In the genomic region with DNA sequence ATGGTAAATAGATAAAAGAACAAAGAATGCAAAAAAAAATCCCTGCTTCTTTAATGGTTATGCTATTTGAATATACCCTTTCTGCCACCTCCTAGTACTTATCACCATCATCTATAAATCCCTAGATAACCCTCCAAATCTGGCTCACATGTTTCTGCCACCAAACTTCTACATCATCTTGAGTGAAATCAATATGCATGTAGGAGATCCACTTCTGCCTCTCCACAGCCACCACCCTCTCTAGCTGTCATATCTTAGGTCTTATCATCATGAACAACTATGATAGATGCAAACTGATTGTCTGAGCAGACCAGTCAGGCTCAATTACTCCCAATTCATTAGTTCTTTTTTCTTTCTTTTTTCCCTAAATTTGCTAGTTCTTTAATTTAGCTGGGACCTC, we compare ENCODE assay signal across 39 cellular contexts.
"Had no signal": no experiment of that assay in that cellular context is flagged by ENCODE, and none has a peak within 500 bp of the region (broad histone marks: within the 10 kb centered on the region; RNA-seq: fewer than 3 reads in every experiment).

No MANE protein-coding gene starts in this region.

- H3K4me3 ChIP-seq: adrenal gland, ascending aorta, body of pancreas, breast epithelium, cardiac muscle cell had no signal

- FAIRE-seq: astrocyte, bronchial epithelial cell had no signal

- H3K27ac ChIP-seq: adrenal gland, ascending aorta, body of pancreas, brain microvascular endothelial cell, breast epithelium, cardiac muscle cell had no signal

- H3K36me3 ChIP-seq: adrenal gland, brain microvascular endothelial cell, breast epithelium had no signal

- DNase-seq: activated effector memory CD4-positive, alpha-beta T cell treated with anti-CD3 and anti-CD28 coated beads, Interleukin-2, amount 50 U/mL, for 16 hours; activated effector memory CD4-positive, alpha-beta T cell treated with Interleukin-2 at 50 U/mL for 16 hours; activated gamma-delta T cell; activated gamma-delta T cell treated with Interleukin-2 at 50 U/mL for 16 hours; activated naive CD4-positive, alpha-beta T cell; activated naive CD4-positive, alpha-beta T cell treated with anti-CD3 and anti-CD28 coated beads for 36 hours; activated naive CD4-positive, alpha-beta T cell treated with anti-CD3 and anti-CD28 coated beads, Interleukin-2, amount 10 ng/mL, durations not matched to agents 7 days and 5 days; activated naive CD4-positive, alpha-beta T cell treated with anti-CD3 and anti-CD28 coated beads, Interleukin-2, amount 50 U/mL, for 16 hours; activated naive CD4-positive, alpha-beta T cell treated with Interleukin-2 at 50 U/mL for 16 hours; activated naive CD8-positive, alpha-beta T cell treated with anti-CD3 and anti-CD28 coated beads for 36 hours; activated naive CD8-positive, alpha-beta T cell treated with anti-CD3 and anti-CD28 coated beads, Interleukin-2, amount 10 ng/mL, durations not matched to agents 7 days and 5 days; activated naive CD8-positive, alpha-beta T cell treated with anti-CD3 and anti-CD28 coated beads, Interleukin-2, amount 50 U/mL, for 24 hours; activated T-cell treated with anti-CD3 and anti-CD28 coated beads, Interleukin-2, amount 50 U/mL, for 1 hour; activated T-cell treated with anti-CD3 and anti-CD28 coated beads, Interleukin-2, amount 50 U/mL, for 24 hours; activated T-cell treated with anti-CD3 and anti-CD28 coated beads, Interleukin-2, amount 50 U/mL, for 4 hours; activated T-cell treated with anti-CD3 and anti-CD28 coated beads, Interleukin-2, amount 50 U/mL, for 48 hours; activated T-cell treated with anti-CD3 and anti-CD28 coated beads, Interleukin-2, amount 50 U/mL, for 72 hours; adrenal gland; amniotic stem cell; amygdala; anterior cingulate cortex; aorta; body of pancreas; brain microvascular endothelial cell; central memory CD4-positive, alpha-beta T cell; cerebellar nuclear complex had no signal

- H3K27me3 Mint-ChIP-seq: activated naive CD4-positive, alpha-beta T cell treated with anti-CD3 and anti-CD28 coated beads, Interleukin-2, amount 10 ng/mL, durations not matched to agents 7 days and 5 days; activated naive CD4-positive, alpha-beta T cell treated with anti-CD3 and anti-CD28 coated beads, Interleukin-2, amount 50 U/mL, for 24 hours; activated naive CD8-positive, alpha-beta T cell; activated naive CD8-positive, alpha-beta T cell treated with anti-CD3 and anti-CD28 coated beads for 36 hours; activated naive CD8-positive, alpha-beta T cell treated with anti-CD3 and anti-CD28 coated beads, Interleukin-2, amount 10 ng/mL, durations not matched to agents 7 days and 5 days; activated naive CD8-positive, alpha-beta T cell treated with anti-CD3 and anti-CD28 coated beads, Interleukin-2, amount 50 U/mL, for 24 hours; activated T-cell treated with anti-CD3 and anti-CD28 coated beads, Interleukin-2, amount 50 U/mL, for 24 hours; activated T-helper 17 cell treated with anti-CD3 and anti-CD28 coated beads, Interleukin-2, amount 50 U/mL, for 72 hours; brain; central memory CD8-positive, alpha-beta T cell had no signal

- H3K9me3 Mint-ChIP-seq: activated naive CD4-positive, alpha-beta T cell treated with anti-CD3 and anti-CD28 coated beads for 36 hours; activated naive CD4-positive, alpha-beta T cell treated with anti-CD3 and anti-CD28 coated beads, Interleukin-2, amount 10 ng/mL, durations not matched to agents 7 days and 5 days; activated naive CD4-positive, alpha-beta T cell treated with anti-CD3 and anti-CD28 coated beads, Interleukin-2, amount 50 U/mL, for 24 hours; activated naive CD4-positive, alpha-beta T cell treated with anti-CD3 and anti-CD28 coated beads, Interleukin-2, amount 50 U/mL, for 72 hours; activated naive CD8-positive, alpha-beta T cell treated with anti-CD3 and anti-CD28 coated beads for 36 hours; activated naive CD8-positive, alpha-beta T cell treated with anti-CD3 and anti-CD28 coated beads, Interleukin-2, amount 10 ng/mL, durations not matched to agents 7 days and 5 days; activated naive CD8-positive, alpha-beta T cell treated with anti-CD3 and anti-CD28 coated beads, Interleukin-2, amount 50 U/mL, for 24 hours; activated T-cell treated with anti-CD3 and anti-CD28 coated beads, Interleukin-2, amount 50 U/mL, for 24 hours; activated T-cell treated with anti-CD3 and anti-CD28 coated beads, Interleukin-2, amount 50 U/mL, for 4 hours; activated T-cell treated with anti-CD3 and anti-CD28 coated beads, Interleukin-2, amount 50 U/mL, for 72 hours; activated T-helper 1 cell treated with anti-CD3 and anti-CD28 coated beads, Interleukin-12 subunit alpha, Interleukin-12 subunit beta, Interleukin-2, Interleukin-4 antibody, amounts not matched to agents 30 ng/mL and 10 ng/mL and 1 ng/mL, durations not matched to agents 14 hours and 24 hours and 36 hours; activated T-helper 17 cell treated with anti-CD3 and anti-CD28 coated beads, Interleukin-2, amount 50 U/mL, for 72 hours; activated T-helper 2 cell treated with anti-CD3 and anti-CD28 coated beads, Interferon-gamma antibody, Interleukin-2, Interleukin-4, amounts not matched to agents 10 μg/mL and 5 μg/mL and 100 μg/mL, durations not matched to agents 14 hours and 24 hours and 36 hours; brain; central memory CD8-positive, alpha-beta T cell had no signal

- H3K36me3 Mint-ChIP-seq: activated naive CD4-positive, alpha-beta T cell treated with anti-CD3 and anti-CD28 coated beads, Interleukin-2, amount 50 U/mL, for 72 hours had no signal

- ATAC-seq: activated naive CD4-positive, alpha-beta T cell treated with anti-CD3 and anti-CD28 coated beads, Interleukin-2, amount 50 U/mL, for 72 hours; activated naive CD8-positive, alpha-beta T cell treated with anti-CD3 and anti-CD28 coated beads, Interleukin-2, amount 50 U/mL, for 24 hours; activated T-cell treated with anti-CD3 and anti-CD28 coated beads, Interleukin-2, amount 50 U/mL, for 4 hours; activated T-cell treated with anti-CD3 and anti-CD28 coated beads, Interleukin-2, amount 50 U/mL, for 72 hours; activated T-helper 17 cell treated with anti-CD3 and anti-CD28 coated beads, Interleukin-2, amount 50 U/mL, for 72 hours; body of pancreas had no signal

- H3K4me1 Mint-ChIP-seq: activated naive CD4-positive, alpha-beta T cell treated with anti-CD3 and anti-CD28 coated beads, Interleukin-2, amount 10 ng/mL, durations not matched to agents 7 days and 5 days; activated naive CD8-positive, alpha-beta T cell treated with anti-CD3 and anti-CD28 coated beads, Interleukin-2, amount 50 U/mL, for 24 hours; activated T-helper 17 cell treated with anti-CD3 and anti-CD28 coated beads, Interleukin-2, amount 50 U/mL, for 72 hours; brain had no signal

- H3K4me3 Mint-ChIP-seq: activated naive CD4-positive, alpha-beta T cell treated with anti-CD3 and anti-CD28 coated beads for 36 hours; activated naive CD4-positive, alpha-beta T cell treated with anti-CD3 and anti-CD28 coated beads, Interleukin-2, amount 10 ng/mL, durations not matched to agents 7 days and 5 days; activated naive CD4-positive, alpha-beta T cell treated with anti-CD3 and anti-CD28 coated beads, Interleukin-2, amount 50 U/mL, for 24 hours; activated naive CD8-positive, alpha-beta T cell; activated naive CD8-positive, alpha-beta T cell treated with anti-CD3 and anti-CD28 coated beads for 36 hours; activated naive CD8-positive, alpha-beta T cell treated with anti-CD3 and anti-CD28 coated beads, Interleukin-2, amount 10 ng/mL, durations not matched to agents 7 days and 5 days; activated naive CD8-positive, alpha-beta T cell treated with anti-CD3 and anti-CD28 coated beads, Interleukin-2, amount 50 U/mL, for 24 hours; activated T-cell treated with anti-CD3 and anti-CD28 coated beads, Interleukin-2, amount 50 U/mL, for 24 hours; activated T-cell treated with anti-CD3 and anti-CD28 coated beads, Interleukin-2, amount 50 U/mL, for 4 hours; activated T-cell treated with anti-CD3 and anti-CD28 coated beads, Interleukin-2, amount 50 U/mL, for 72 hours; activated T-helper 1 cell treated with anti-CD3 and anti-CD28 coated beads, Interleukin-12 subunit alpha, Interleukin-12 subunit beta, Interleukin-2, Interleukin-4 antibody, amounts not matched to agents 30 ng/mL and 10 ng/mL and 1 ng/mL, durations not matched to agents 14 hours and 24 hours and 36 hours; activated T-helper 17 cell treated with anti-CD3 and anti-CD28 coated beads, Interleukin-2, amount 50 U/mL, for 72 hours; brain; central memory CD8-positive, alpha-beta T cell had no signal

- H3K4me1 ChIP-seq: adrenal gland, ascending aorta, body of pancreas, breast epithelium had no signal

- H3K27ac Mint-ChIP-seq: activated naive CD4-positive, alpha-beta T cell treated with anti-CD3 and anti-CD28 coated beads for 36 hours; activated naive CD4-positive, alpha-beta T cell treated with anti-CD3 and anti-CD28 coated beads, Interleukin-2, amount 10 ng/mL, durations not matched to agents 7 days and 5 days; activated naive CD4-positive, alpha-beta T cell treated with anti-CD3 and anti-CD28 coated beads, Interleukin-2, amount 50 U/mL, for 24 hours; activated naive CD4-positive, alpha-beta T cell treated with anti-CD3 and anti-CD28 coated beads, Interleukin-2, amount 50 U/mL, for 72 hours; activated naive CD8-positive, alpha-beta T cell; activated naive CD8-positive, alpha-beta T cell treated with anti-CD3 and anti-CD28 coated beads for 36 hours; activated naive CD8-positive, alpha-beta T cell treated with anti-CD3 and anti-CD28 coated beads, Interleukin-2, amount 10 ng/mL, durations not matched to agents 7 days and 5 days; activated naive CD8-positive, alpha-beta T cell treated with anti-CD3 and anti-CD28 coated beads, Interleukin-2, amount 50 U/mL, for 24 hours; activated T-cell treated with anti-CD3 and anti-CD28 coated beads, Interleukin-2, amount 50 U/mL, for 24 hours; activated T-cell treated with anti-CD3 and anti-CD28 coated beads, Interleukin-2, amount 50 U/mL, for 72 hours; activated T-helper 1 cell treated with anti-CD3 and anti-CD28 coated beads, Interleukin-12 subunit alpha, Interleukin-12 subunit beta, Interleukin-2, Interleukin-4 antibody, amounts not matched to agents 30 ng/mL and 10 ng/mL and 1 ng/mL, durations not matched to agents 14 hours and 24 hours and 36 hours; activated T-helper 17 cell treated with anti-CD3 and anti-CD28 coated beads, Interleukin-2, amount 50 U/mL, for 72 hours; activated T-helper 2 cell treated with anti-CD3 and anti-CD28 coated beads, Interferon-gamma antibody, Interleukin-2, Interleukin-4, amounts not matched to agents 10 μg/mL and 5 μg/mL and 100 μg/mL, durations not matched to agents 14 hours and 24 hours and 36 hours; brain had no signal

- H3K9me3 ChIP-seq: adrenal gland, ascending aorta, body of pancreas, breast epithelium had no signal

- H3K27me3 ChIP-seq: adrenal gland, ascending aorta, body of pancreas, brain microvascular endothelial cell, breast epithelium, cardiac muscle cell had no signal
